ENCODE assay signal across 30 cellular contexts in genomic region chr15:70954176-70954575, GRCh38.
DNase-seq lines count a peak whose midpoint lies in the region; ATAC-seq, FAIRE-seq and TF ChIP-seq lines count a peak whose summit lies in the region.
"Had no signal": no experiment of that assay in that cellular context is flagged by ENCODE, and none has a peak within 500 bp of the region (broad histone marks: within the 10 kb centered on the region; RNA-seq: fewer than 3 reads in every experiment).

No MANE protein-coding gene starts in this region.

- H2AFZ ChIP-seq in HepG2 (ENCODE audit: low read length) (no peak overlapping the region), PC-9 (no peak overlapping the region), mammary epithelial cell (ENCODE audit: low read depth, low read length) (no peak overlapping the region)

- no peaks in the 10 kb centered on the region for H3F3A ChIP-seq in PC-9 (ENCODE audit: insufficient read depth, low read depth)

- CTCF ChIA-PET in HepG2 (lab: Yijun Ruan, JAX; ENCODE audit: low intra/inter-chr PET ratio, low total read pairs) (no interaction called here), PC-9 (lab: Charles Lee) (no interaction called here), mammary epithelial cell (lab: Charles Lee; ENCODE audit: low non-redundant PET) (interaction anchor here (0.5 kb wide), 1 partner anchor 179 kb away, joined by 3 read pairs; no protein-coding TSS in a partner anchor)

- DNase-seq in HepG2 (ENCODE audit: low spot score) (no peak), right lobe of liver (no peak), M059J (ENCODE audit: low read depth) (peak; percentile 11), fibroblast of the aortic adventitia (ENCODE audit: low read depth) (peak; percentile 18), PC-9 (no peak), NCI-H1105 treated with DMSO at 0.1 percent for 48 hours (lab: John Stamatoyannopoulos, UW) (no peak), mammary epithelial cell (no peak)
- DNase-seq: ACHN; CD4-positive, alpha-beta T cell; GOT3; HCEC 1CT; Karpas-422; MV-4-11; NCI-H1105; NCI-H146; NCI-H1930; NCI-H2107; NCI-H446; NCI-H524 treated with DMSO at 0.1 percent for 48 hours; NCI-H774; PC-3; Right ventricle myocardium superior; RPMI8226 had no signal

- FAIRE-seq in HepG2 (lab: Jason Lieb, UNC): no peak
- FAIRE-seq: D721Med, G401.6, GM12878 had no signal

- H3K79me2 ChIP-seq in HepG2 (ENCODE audit: insufficient read depth, low read length): no peaks in the 10 kb centered on the region
- no peaks in the 10 kb centered on the region for H3K79me2 ChIP-seq in PC-9 (ENCODE audit: low read depth)
- no peaks in the 10 kb centered on the region for H3K79me2 ChIP-seq in mammary epithelial cell (ENCODE audit: insufficient read depth, low read length)

- H3K4me1 ChIP-seq in HepG2 (ENCODE audit: insufficient read depth, low read length) (no peaks in the 10 kb centered on the region), right lobe of liver (no peaks in the 10 kb centered on the region), PC-9 (replicated peaks; ENCODE audit: insufficient read depth) (no peaks in the 10 kb centered on the region), mammary epithelial cell (ENCODE audit: insufficient read depth, low read length) (peaks cover 3% of the 10 kb centered on the region)
- H3K4me1 ChIP-seq: BLaER1 had no signal

- TF ChIP-seq RAD21 in HepG2 (CRISPR knock-in tag; IDR thresholded peaks at IDR 0.05): no peak

- POLR2A ChIA-PET in HepG2 (lab: Yijun Ruan, JAX): no interaction called here
- POLR2A ChIA-PET in PC-9 (lab: Charles Lee; ENCODE audit: unreplicated experiment): no interaction called here

- dilution Hi-C loops in mammary epithelial cell (cut with HindIII; ENCODE audit: low sequenced_read_pairs): no loop called here

- BruUV-seq in HepG2 (replicated peaks; lab: Mats Ljungman, UMichigan): no TSS peak
- BruUV-seq in PC-9 (replicated peaks; lab: Mats Ljungman, UMichigan): no TSS peak
- BruUV-seq in mammary epithelial cell (replicated peaks; lab: Mats Ljungman, UMichigan): no TSS peak

- H3K27ac ChIP-seq in HepG2 (ENCODE audit: extremely low read length, insufficient read depth, low read length) (no peak overlapping the region), right lobe of liver (no peak overlapping the region), PC-9 (no peak overlapping the region), mammary epithelial cell (ENCODE audit: insufficient read depth, low read depth, low read length) (no peak overlapping the region)
- H3K27ac ChIP-seq: 22Rv1, BLaER1, HL-60, SJSA1 had no signal

- H3K9me2 ChIP-seq in PC-9 (ENCODE audit: insufficient read depth): no peaks in the 10 kb centered on the region

- H3K36me3 ChIP-seq in HepG2 (replicated peaks in 1 of 2; ENCODE audit: control insufficient read depth in 1 of 2, insufficient read depth in 2 of 2, low read length in 2 of 2) (no peaks in the 10 kb centered on the region), right lobe of liver (no peaks in the 10 kb centered on the region), PC-9 (ENCODE audit: low read depth) (no peaks in the 10 kb centered on the region), mammary epithelial cell (ENCODE audit: insufficient read depth, low read length) (no peaks in the 10 kb centered on the region)
- H3K36me3 ChIP-seq: BLaER1, SJSA1 had no signal

- no peak for TF ChIP-seq CTCF in HepG2 (CRISPR knock-in tag; IDR thresholded peaks at IDR 0.05)
- no peak for TF ChIP-seq CTCF in right lobe of liver (IDR thresholded peaks at IDR 0.05)
- TF ChIP-seq CTCF in fibroblast of the aortic adventitia (IDR thresholded peaks at IDR 0.05; ENCODE audit: insufficient read depth, low read length): no peak
- TF ChIP-seq CTCF in PC-9 (conservative IDR thresholded peaks at IDR 0.05): no peak
- TF ChIP-seq CTCF in mammary epithelial cell (conservative IDR thresholded peaks at IDR 0.05 in 1 of 2, IDR thresholded peaks at IDR 0.05 in 1 of 2; ENCODE audit: extremely low read depth in 1 of 2, insufficient read depth in 1 of 2, low read depth in 1 of 2, low read length in 2 of 2): no peak

- H3K4me3 ChIP-seq in HepG2 (replicated peaks in 1 of 3; ENCODE audit: insufficient read depth in 1 of 3, low read depth in 2 of 3, low read length in 3 of 3) (no peak overlapping the region), right lobe of liver (no peak overlapping the region), fibroblast of the aortic adventitia (ENCODE audit: low read depth, low read length) (no peak overlapping the region), PC-9 (no peak overlapping the region), mammary epithelial cell (replicated peaks in 1 of 3; ENCODE audit: insufficient read depth in 1 of 3, low read depth in 2 of 3, low read length in 3 of 3) (no peak overlapping the region)
- H3K4me3 ChIP-seq: BLaER1, GM12878, SJSA1 had no signal

- intact Hi-C loops in HepG2 (cut with micrococcal nuclease; ENCODE audit: unreplicated experiment): no loop called here
- intact Hi-C loops in right lobe of liver (cut with DNase I): no loop called here
- intact Hi-C loops in PC-9 (cut with micrococcal nuclease; ENCODE audit: unreplicated experiment): no loop called here
- intact Hi-C loops in mammary epithelial cell (cut with micrococcal nuclease): no loop called here

- ATAC-seq in HepG2 (no peak), right lobe of liver (no peak)
- ATAC-seq: GM12878, PC-3 had no signal

- TF ChIP-seq POLR2A in HepG2 (IDR thresholded peaks at IDR 0.05; ENCODE audit: insufficient read depth in 1 of 2, low read depth in 2 of 2, low read length in 2 of 2) (no peak), right lobe of liver (IDR thresholded peaks at IDR 0.05) (no peak)

- H3K9ac ChIP-seq in HepG2 (ENCODE audit: insufficient read depth, low read depth, low read length) (no peak overlapping the region), mammary epithelial cell (ENCODE audit: insufficient read depth, low read length) (no peak overlapping the region)
- H3K9ac ChIP-seq: BLaER1 had no signal

- in situ Hi-C loops in HepG2 (cut with HindIII; ENCODE audit: extremely low pct_ligation_motif_present, low pct_unique_long_range_greater_than_20kb) (no loop called here), mammary epithelial cell (cut with MboI; ENCODE audit: low sequenced_read_pairs in 2 of 2) (no loop called here)

- 38% methylated on average over 1 of the region's 1 CpG for WGBS in HepG2 (ENCODE audit: low lambda C conversion rate)
- WGBS in right lobe of liver (ENCODE audit: insufficient coverage, low coverage, low lambda C conversion rate, missing lambda C conversion rate): 63% methylated on average over 1 of the region's 1 CpG
- 100% methylated on average over 1 of the region's 1 CpG for WGBS in mammary epithelial cell (ENCODE audit: low coverage, missing lambda C conversion rate)

- H3K9me3 ChIP-seq in HepG2 (ENCODE audit: low read length): no peaks in the 10 kb centered on the region
- no peaks in the 10 kb centered on the region for H3K9me3 ChIP-seq in right lobe of liver
- no peaks in the 10 kb centered on the region for H3K9me3 ChIP-seq in PC-9 (ENCODE audit: insufficient read depth, low read depth)
- H3K9me3 ChIP-seq in mammary epithelial cell (replicated peaks; ENCODE audit: insufficient read depth, low read length): peaks cover 3% of the 10 kb centered on the region

- H4K20me1 ChIP-seq in HepG2 (ENCODE audit: insufficient read depth, low read length): no peaks in the 10 kb centered on the region
- no peaks in the 10 kb centered on the region for H4K20me1 ChIP-seq in PC-9 (ENCODE audit: insufficient read depth)
- H4K20me1 ChIP-seq in mammary epithelial cell (ENCODE audit: insufficient read depth, low read length): no peaks in the 10 kb centered on the region
- H4K20me1 ChIP-seq: BLaER1 had no signal

- no peaks in the 10 kb centered on the region for H3K27me3 ChIP-seq in HepG2 (ENCODE audit: control insufficient read depth in 1 of 2, insufficient read depth in 2 of 2, low read length in 2 of 2)
- no peaks in the 10 kb centered on the region for H3K27me3 ChIP-seq in right lobe of liver
- no peaks in the 10 kb centered on the region for H3K27me3 ChIP-seq in PC-9 (ENCODE audit: insufficient read depth, low read depth)
- H3K27me3 ChIP-seq in mammary epithelial cell (ENCODE audit: insufficient read depth, low read length): no peaks in the 10 kb centered on the region
- H3K27me3 ChIP-seq: BLaER1, SJSA1 had no signal

- no peak for TF ChIP-seq EP300 in HepG2 (IDR thresholded peaks at IDR 0.05; ENCODE audit: low read depth in 2 of 2, low read length in 2 of 2)
- no peak for TF ChIP-seq EP300 in HepG2 (CRISPR knock-in tag; IDR thresholded peaks at IDR 0.05; ENCODE audit: borderline replicate concordance)

- H3K4me2 ChIP-seq in HepG2 (ENCODE audit: low read depth, low read length) (no peak overlapping the region), PC-9 (no peak overlapping the region), mammary epithelial cell (ENCODE audit: insufficient read depth, low read depth, low read length) (no peak overlapping the region)
- H3K4me2 ChIP-seq: BLaER1 had no signal

TF ChIP-seq in HepG2, 621 proteins besides CTCF, POLR2A, EP300 and RAD21:
- TF ChIP-seq ATF7 (IDR thresholded peaks at IDR 0.05): peak; percentile 48
- no peak for TF ChIP-seq ATF7 (CRISPR knock-in tag; IDR thresholded peaks at IDR 0.05)
- no peak for TF ChIP-seq ZNF17 (CRISPR knock-in tag; IDR thresholded peaks at IDR 0.05)
- no peak for TF ChIP-seq ARNT2 (CRISPR knock-in tag; IDR thresholded peaks at IDR 0.05; ENCODE audit: low read depth)
- TF ChIP-seq ZNF138 (CRISPR knock-in tag; IDR thresholded peaks at IDR 0.05; ENCODE audit: low read depth): no peak
- no peak for TF ChIP-seq ZFP90 (CRISPR knock-in tag; IDR thresholded peaks at IDR 0.05; ENCODE audit: borderline replicate concordance)
- no peak for TF ChIP-seq ZNF543 (CRISPR knock-in tag; IDR thresholded peaks at IDR 0.05)
- no peak for TF ChIP-seq SYNCRIP (IDR thresholded peaks at IDR 0.05; ENCODE audit: insufficient read depth, low read depth, low read length)
TF ChIP-seq in HepG2: peak in this region for 1.

Comparison
In these comparisons a context has a peak if more than half of its experiments do, and no peak if none do; other contexts are left out.
1. DNase-seq: peak in M059J (single experiment) and fibroblast of the aortic adventitia (single experiment); none in HepG2 (single experiment), right lobe of liver (0 of 3), PC-9 (0 of 2), NCI-H1105 treated with DMSO at 0.1 percent for 48 hours (single experiment) and mammary epithelial cell (single experiment).